ENCODE assay signal across 10 cellular contexts in genomic region chr5:134070648-134070978, GRCh38. TPM values are rescaled to one million over a fixed set of nuclear protein-coding genes. Genes with fewer than 3 reads are reported as not detected.
DNase-seq lines count a peak whose midpoint lies in the region; ATAC-seq, FAIRE-seq and TF ChIP-seq lines count a peak whose summit lies in the region.
"Had no signal": no experiment of that assay in that cellular context is flagged by ENCODE, and none has a peak within 500 bp of the region (broad histone marks: within the 10 kb centered on the region; RNA-seq: fewer than 3 reads in every experiment).

No MANE protein-coding gene starts in this region.

- 14 to 16% methylated on average over 9 of the region's 9 CpGs for WGBS in esophagus, 2 donors
- 4 to 7% methylated on average over 9 of the region's 9 CpGs for WGBS in pancreas, 2 donors

- no peaks in the 10 kb centered on the region for H3K9me3 ChIP-seq in Caco-2
- H3K9me3 ChIP-seq in esophagus (ENCODE audit: control insufficient read depth in 2 of 2, insufficient read depth in 1 of 2, low read depth in 1 of 2, low read length in 1 of 2): no peaks in the 10 kb centered on the region
- H3K9me3 ChIP-seq in pancreas: no peaks in the 10 kb centered on the region

- no peak for DNase-seq in Caco-2
- DNase-seq in NCI-H69 (lab: John Stamatoyannopoulos, UW): peak; percentile 33
- no peak for DNase-seq in pancreas
- no peak for DNase-seq in NCI-H1694 (lab: John Stamatoyannopoulos, UW)
- DNase-seq: SW 1271 had no signal

- TF ChIP-seq CTCF in Caco-2 (IDR thresholded peaks at IDR 0.05; ENCODE audit: insufficient read depth in 1 of 2, low read depth in 1 of 2, low read length in 1 of 2, severe bottlenecking in 1 of 2, unreplicated experiment in 1 of 2) (peak in 1 of 2 experiments; percentile 23), pancreas (IDR thresholded peaks at IDR 0.05) (no peak)

- H3K4me3 Mint-ChIP-seq in Caco-2 (ENCODE audit: unreplicated experiment): peak overlapping the region; percentile 65
- H3K4me3 Mint-ChIP-seq: dendritic cell treated with granulocyte-macrophage colony-stimulating factor and Interleukin-4, amounts not matched to agents 40 ng/mL and 50 ng/mL, for 4 days had no signal

- CTCF ChIA-PET in Caco-2 (lab: Charles Lee): interaction anchor here (1.5 kb wide), 1 partner anchor 31 kb away, joined by 4 read pairs; no protein-coding TSS in a partner anchor

- H3K36me3 ChIP-seq in Caco-2 (ENCODE audit: control insufficient read depth, insufficient read depth, low read length): no peaks in the 10 kb centered on the region
- H3K36me3 ChIP-seq in esophagus (ENCODE audit: control insufficient read depth in 2 of 2, insufficient read depth in 2 of 2, low read length in 1 of 2): no peaks in the 10 kb centered on the region
- no peaks in the 10 kb centered on the region for H3K36me3 ChIP-seq in pancreas

- no peak for FAIRE-seq in pancreas (lab: Jason Lieb, UNC)

- H3K36me3 Mint-ChIP-seq in Caco-2 (ENCODE audit: insufficient read depth, unreplicated experiment): no peaks in the 10 kb centered on the region

- H3K27me3 Mint-ChIP-seq in Caco-2 (ENCODE audit: insufficient read depth, unreplicated experiment): no peaks in the 10 kb centered on the region

- peaks cover 8% of the 10 kb centered on the region; the same call in 1 of the 2 replicates for H3K4me1 ChIP-seq in Caco-2
- peaks cover 3 to 8% of the 10 kb centered on the region in 2 donors for H3K4me1 ChIP-seq in esophagus (ENCODE audit: control insufficient read depth in 2 of 2, insufficient read depth in 2 of 2, low read length in 1 of 2)
- H3K4me1 ChIP-seq in pancreas: peaks cover 0 to 4% (median 0%) of the 10 kb centered on the region in 3 donors

- BruUV-seq in Caco-2 (replicated peaks; lab: Mats Ljungman, UMichigan): no TSS peak

- intact Hi-C loops in Caco-2 (cut with micrococcal nuclease; ENCODE audit: unreplicated experiment) (loop anchor here (2.0 kb wide), 1 partner anchor 44 kb away; the partner anchor contains the start of gene TCF7), pancreas (cut with DNase I) (no loop called here)

- no peaks in the 10 kb centered on the region for H3K9me3 Mint-ChIP-seq in Caco-2 (ENCODE audit: unreplicated experiment)
- H3K9me3 Mint-ChIP-seq: dendritic cell treated with granulocyte-macrophage colony-stimulating factor and Interleukin-4, amounts not matched to agents 40 ng/mL and 50 ng/mL, for 4 days had no signal

- H3K27ac Mint-ChIP-seq in Caco-2 (ENCODE audit: unreplicated experiment): no peak overlapping the region
- H3K27ac Mint-ChIP-seq: dendritic cell treated with granulocyte-macrophage colony-stimulating factor and Interleukin-4, amounts not matched to agents 40 ng/mL and 50 ng/mL, for 4 days had no signal

- POLR2A ChIA-PET in Caco-2 (lab: Charles Lee): no interaction called here

- ATAC-seq in pancreas: peak in 3 of 4 donors; percentile 43 to 68 (median 59)
- ATAC-seq in HG03457 (IDR thresholded peaks at IDR 0.05; ENCODE audit: unreplicated experiment): no peak
- ATAC-seq in HG03280 (IDR thresholded peaks at IDR 0.05; ENCODE audit: unreplicated experiment): no peak
- no peak for ATAC-seq in HG03196 (IDR thresholded peaks at IDR 0.05; ENCODE audit: unreplicated experiment)

- peak overlapping the region; percentile 46 for H3K4me3 ChIP-seq in Caco-2 (ENCODE audit: low read depth, low read length)
- H3K4me3 ChIP-seq in esophagus (ENCODE audit: low read depth in 1 of 2, low read length in 2 of 2): peak overlapping the region; percentile 22 to 31
- peak overlapping the region; percentile 16 to 53 (median 34) for H3K4me3 ChIP-seq in pancreas

- no peaks in the 10 kb centered on the region for H3K4me1 Mint-ChIP-seq in Caco-2 (ENCODE audit: low read depth, unreplicated experiment)

- H3K27ac ChIP-seq in esophagus (ENCODE audit: low read depth in 2 of 2, low read length in 1 of 2) (no peak overlapping the region), pancreas (peak overlapping the region in 1 of 4 donors; percentile 17)

- no peaks in the 10 kb centered on the region for H3K27me3 ChIP-seq in Caco-2 (replicated peaks; ENCODE audit: control insufficient read depth, insufficient read depth, low read length)
- no peaks in the 10 kb centered on the region for H3K27me3 ChIP-seq in esophagus (ENCODE audit: control insufficient read depth in 1 of 2, insufficient read depth in 2 of 2, low read length in 2 of 2)
- H3K27me3 ChIP-seq in pancreas: no peaks in the 10 kb centered on the region

RNA-seq across cellular contexts. Expression of gene TCF7, which starts 43.9 kb away (rescaled TPM):
- total RNA-seq in Caco-2 (2022) (36.2 and 36.5 TPM in 2 replicates), pancreas (10 to 100 TPM in 1 of 6 donors, 1 to 10 TPM in 5; 5.6 to 13.1 (median 7.7) TPM)
- polyA plus RNA-seq in esophagus (1 to 10 TPM; 2.4 to 2.7 TPM), pancreas (1 to 10 TPM; 1.9 to 4.6 TPM)

Comparison
In these comparisons a context has a peak if more than half of its experiments do, and no peak if none do; other contexts are left out.
1. ATAC-seq: peak in pancreas (3 of 4); none in HG03457 (single experiment), HG03280 (single experiment) and HG03196 (single experiment).
2. Peak in every context shown above with its lines, with median percentiles within 50 percentile points of each other: H3K4me3 ChIP-seq.